ENCODE assay signal across 9 cellular contexts in the genomic region with DNA sequence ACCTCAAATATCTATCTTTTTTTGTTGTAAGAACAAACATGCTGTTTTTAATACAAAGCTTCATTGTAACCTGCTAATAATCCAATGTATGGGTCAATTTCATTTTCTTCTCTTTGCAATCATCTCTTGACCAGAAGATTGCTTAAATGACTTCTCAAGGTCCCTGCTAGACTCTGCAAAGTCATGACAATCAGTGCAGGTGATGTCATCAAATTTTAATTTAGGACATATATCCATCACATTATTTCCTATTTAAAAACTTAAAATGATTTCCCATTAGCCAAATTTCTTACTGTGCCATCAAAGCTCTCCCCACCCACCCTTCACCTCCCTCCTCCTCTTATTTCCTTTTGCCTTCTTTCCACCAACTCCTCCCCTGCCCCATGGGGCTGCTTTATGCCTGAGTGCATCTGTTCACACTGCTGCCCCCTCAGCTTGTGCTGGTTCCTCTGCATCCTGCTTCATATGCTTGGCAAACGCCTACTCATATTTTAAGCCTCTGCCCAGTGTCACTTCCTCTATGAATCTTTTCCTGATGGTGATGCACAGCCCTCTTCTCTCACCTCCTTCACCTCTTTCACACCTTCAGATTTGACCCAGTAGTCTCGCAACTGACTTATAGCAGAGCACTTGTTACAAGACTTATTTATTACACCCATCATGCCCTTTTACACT. TPM values are rescaled to one million over a fixed set of nuclear protein-coding genes. Genes with fewer than 3 reads are reported as not detected.
DNase-seq lines count a peak whose midpoint lies in the region; ATAC-seq, FAIRE-seq and TF ChIP-seq lines count a peak whose summit lies in the region.
"Had no signal": no experiment of that assay in that cellular context is flagged by ENCODE, and none has a peak within 500 bp of the region (broad histone marks: within the 10 kb centered on the region; RNA-seq: fewer than 3 reads in every experiment).

No MANE protein-coding gene starts in this region.

- H3K27me3 ChIP-seq in endodermal cell (ENCODE audit: control insufficient read depth, insufficient read depth, low read length, poor library complexity, severe bottlenecking), result no peaks in the 10 kb centered on the region

- peak; percentile 12 for TF ChIP-seq POLR2A in GM18526 (IDR thresholded peaks at IDR 0.05; ENCODE audit: extremely low read depth, insufficient read length)
- TF ChIP-seq POLR2A in NB4 (IDR thresholded peaks at IDR 0.05; ENCODE audit: extremely low read depth, insufficient read length), result no peak

- no peak for FAIRE-seq in D721Med (lab: Jason Lieb, UNC)

- no peak overlapping the region for H3K9ac ChIP-seq in endodermal cell (ENCODE audit: extremely low read depth, low read length, poor library complexity, severe bottlenecking)

- no peaks in the 10 kb centered on the region for H3K36me3 ChIP-seq in mucosa of descending colon (ENCODE audit: low read depth)
- no peaks in the 10 kb centered on the region for H3K36me3 ChIP-seq in endodermal cell (ENCODE audit: control insufficient read depth, insufficient read depth, low read length)

- no peak overlapping the region for H3K27ac Mint-ChIP-seq in endodermal cell

- intact Hi-C loops in mucosa of descending colon (cut with DNase I, micrococcal nuclease), result no loop called here

- TF ChIP-seq CTCF in NB4 (IDR thresholded peaks at IDR 0.05; ENCODE audit: low read depth, low read length) (peak; percentile 5), mucosa of descending colon (IDR thresholded peaks at IDR 0.05) (no peak), endodermal cell (conservative IDR thresholded peaks at IDR 0.05) (no peak), D721Med (IDR thresholded peaks at IDR 0.05; ENCODE audit: insufficient read depth, missing control alignments) (no peak)

- peaks cover 28% of the 10 kb centered on the region for H3K27me3 Mint-ChIP-seq in endodermal cell (ENCODE audit: insufficient read depth)

- H3K4me1 Mint-ChIP-seq in endodermal cell, result no peaks in the 10 kb centered on the region

- ATAC-seq in GM21786 (IDR thresholded peaks at IDR 0.05; ENCODE audit: unreplicated experiment) (peak; percentile 64), mucosa of descending colon (peak; percentile 59)

- H3K36me3 Mint-ChIP-seq in endodermal cell (ENCODE audit: low read depth), result no peaks in the 10 kb centered on the region

- WGBS in endodermal cell (ENCODE audit: insufficient coverage in 1 of 2, insufficient read length in 1 of 2), 2 experiments, result 78 to 95% methylated on average over 2 of the region's 2 CpGs

- no peak overlapping the region for H3K4me3 Mint-ChIP-seq in endodermal cell

- H3K4me1 ChIP-seq in mucosa of descending colon (ENCODE audit: low read depth) (no peaks in the 10 kb centered on the region), endodermal cell (ENCODE audit: control insufficient read depth, insufficient read depth, low read length) (no peaks in the 10 kb centered on the region)

- no peaks in the 10 kb centered on the region for H3K9me3 Mint-ChIP-seq in endodermal cell

- no peak overlapping the region for H3K27ac ChIP-seq in endodermal cell (ENCODE audit: low read depth, low read length)

- DNase-seq in NB4 (ENCODE audit: low read depth) (peak; percentile 84), mucosa of descending colon (no peak), NCI-H2029 (lab: John Stamatoyannopoulos, UW) (no peak), endodermal cell (no peak), COLO829 (ENCODE audit: low spot score) (no peak), D721Med (ENCODE audit: insufficient read length, low spot score) (no peak)

- no peak overlapping the region for H3K4me3 ChIP-seq in NB4 (ENCODE audit: low read depth, low read length)
- H3K4me3 ChIP-seq in mucosa of descending colon, result no peak overlapping the region
- H3K4me3 ChIP-seq in endodermal cell (ENCODE audit: low read length), result no peak overlapping the region

- no peaks in the 10 kb centered on the region for H3K9me3 ChIP-seq in mucosa of descending colon
- H3K9me3 ChIP-seq in endodermal cell (ENCODE audit: control insufficient read depth, low read length), result no peaks in the 10 kb centered on the region

RNA-seq across cellular contexts. Expression of a gene that starts 20.3 kb away (rescaled TPM):
- total RNA-seq in mucosa of descending colon (10 to 100 TPM in 2 of 3 donors, 1 to 10 TPM in 1; 4.8 to 16.0 (median 13.8) TPM), endodermal cell (not detected)
- polyA plus RNA-seq in endodermal cell (2013, experiment 1 of 2), result not detected
- not detected for polyA plus RNA-seq in endodermal cell (2013, experiment 2 of 2)
- total RNA-seq: LHCN-M2 had no signal

Comparison
In these comparisons a context has a peak if more than half of its experiments do, and no peak if none do; other contexts are left out.
1. RNA of a gene that starts 20.3 kb away (total RNA-seq): 4.8 to 16.0 TPM in mucosa of descending colon; not detected in endodermal cell; every median in the first group is over 4 times any median in the second.